ENCODE assay signal across 11 cellular contexts in the genomic region with DNA sequence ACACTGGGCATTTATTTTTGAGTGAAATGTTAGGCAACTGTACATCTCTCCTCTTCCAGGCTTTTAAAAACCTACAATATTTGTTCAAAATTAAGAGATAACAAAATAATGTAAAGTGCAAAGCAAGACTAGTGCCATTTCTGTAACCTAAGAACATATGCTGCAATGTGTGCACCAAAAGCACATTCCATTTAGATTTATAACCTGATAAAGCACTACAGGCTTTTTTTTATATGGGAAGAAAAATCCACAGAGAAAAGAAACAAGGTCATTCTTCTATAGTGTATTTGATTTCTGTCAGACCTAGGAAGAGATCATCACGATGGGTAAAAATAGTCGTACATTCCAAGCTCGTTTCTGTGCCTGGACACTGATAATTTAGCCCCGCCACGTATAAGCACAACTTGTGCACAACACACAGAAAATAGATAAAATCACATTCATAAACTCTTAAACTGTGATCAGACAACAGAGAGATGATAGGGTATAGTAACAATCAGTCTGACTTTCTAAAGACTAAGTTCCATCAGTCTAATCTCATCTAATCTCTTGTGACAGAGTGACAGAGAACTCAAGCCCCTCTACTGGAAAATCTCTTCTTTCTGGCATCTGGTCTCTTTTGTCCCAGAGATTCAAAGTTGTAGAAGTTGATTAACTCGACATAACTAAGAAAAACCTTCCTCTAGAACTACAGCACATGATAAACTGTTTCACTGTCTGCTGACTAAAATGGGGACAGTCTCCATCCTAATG. TPM values are rescaled to one million over a fixed set of nuclear protein-coding genes. Genes with fewer than 3 reads are reported as not detected.
A peak's percentile ranks its signal among the peaks of the same experiment; 100 is the strongest.
DNase-seq lines count a peak whose midpoint lies in the region; ATAC-seq and TF ChIP-seq lines count a peak whose summit lies in the region.
"Had no signal": no experiment of that assay in that cellular context is flagged by ENCODE, and none has a peak within 500 bp of the region (broad histone marks: within the 10 kb centered on the region; RNA-seq: fewer than 3 reads in every experiment).

No MANE protein-coding gene starts in this region.

- in situ Hi-C loops in mammary epithelial cell (cut with MboI; ENCODE audit: low sequenced_read_pairs in 2 of 2), result no loop called here

- peaks cover 68% of the 10 kb centered on the region for H3K4me1 Mint-ChIP-seq in mesothelial cell of epicardium
- H3K4me1 Mint-ChIP-seq: activated CD4-positive, alpha-beta T cell treated with anti-CD3 and anti-CD28 coated beads, Interleukin-2, amount 10 ng/mL, durations not matched to agents 24 days and 14 days had no signal

- no peak for TF ChIP-seq CTCF in right atrium auricular region (IDR thresholded peaks at IDR 0.05)
- no peak for TF ChIP-seq CTCF in mammary epithelial cell (conservative IDR thresholded peaks at IDR 0.05 in 1 of 2, IDR thresholded peaks at IDR 0.05 in 1 of 2; ENCODE audit: extremely low read depth in 1 of 2, insufficient read depth in 1 of 2, low read depth in 1 of 2, low read length in 2 of 2)
- no peak for TF ChIP-seq CTCF in mesothelial cell of epicardium (IDR thresholded peaks at IDR 0.05; ENCODE audit: unreplicated experiment)
- no peak for TF ChIP-seq CTCF in uterus (IDR thresholded peaks at IDR 0.05)

- H3K27me3 ChIP-seq in right atrium auricular region (no peaks in the 10 kb centered on the region), mammary epithelial cell (ENCODE audit: insufficient read depth, low read length) (no peaks in the 10 kb centered on the region), uterus (no peaks in the 10 kb centered on the region)

- H3K9me3 ChIP-seq in right atrium auricular region (no peaks in the 10 kb centered on the region), mammary epithelial cell (replicated peaks; ENCODE audit: insufficient read depth, low read length) (no peaks in the 10 kb centered on the region), uterus (no peaks in the 10 kb centered on the region)

- H3K4me3 ChIP-seq in right atrium auricular region (no peak overlapping the region), mammary epithelial cell (replicated peaks in 1 of 3; ENCODE audit: insufficient read depth in 1 of 3, low read depth in 2 of 3, low read length in 3 of 3) (no peak overlapping the region), uterus (no peak overlapping the region)

- no peaks in the 10 kb centered on the region for H3K9me3 Mint-ChIP-seq in mesothelial cell of epicardium
- H3K9me3 Mint-ChIP-seq: activated CD4-positive, alpha-beta T cell treated with anti-CD3 and anti-CD28 coated beads, Interleukin-2, amount 10 ng/mL, durations not matched to agents 24 days and 14 days had no signal

- H3K4me1 ChIP-seq in right atrium auricular region (peaks cover 0 to 55% of the 10 kb centered on the region in 2 donors), mammary epithelial cell (ENCODE audit: insufficient read depth, low read length) (peaks cover 70% of the 10 kb centered on the region), uterus (peaks cover 0 to 7% of the 10 kb centered on the region in 2 donors)

- no peak for ATAC-seq in Right ventricle myocardium inferior

- CTCF ChIA-PET in mammary epithelial cell (lab: Charles Lee; ENCODE audit: low non-redundant PET), result no interaction called here

- no TSS peak for BruUV-seq in mammary epithelial cell (replicated peaks; lab: Mats Ljungman, UMichigan)

- TF ChIP-seq POLR2A in uterus (IDR thresholded peaks at IDR 0.05), result no peak

- H3K36me3 Mint-ChIP-seq in mesothelial cell of epicardium, result peaks cover 31% of the 10 kb centered on the region

- H3K79me2 ChIP-seq in mammary epithelial cell (ENCODE audit: insufficient read depth, low read length), result peaks cover 45% of the 10 kb centered on the region
- H3K79me2 ChIP-seq: parathyroid adenoma had no signal

- peak overlapping the region; percentile 12 for H3K4me3 Mint-ChIP-seq in mesothelial cell of epicardium
- H3K4me3 Mint-ChIP-seq: activated CD4-positive, alpha-beta T cell treated with anti-CD3 and anti-CD28 coated beads, Interleukin-2, amount 10 ng/mL, durations not matched to agents 24 days and 14 days had no signal

- H3K27ac Mint-ChIP-seq in mesothelial cell of epicardium, result peak overlapping the region; percentile 81
- H3K27ac Mint-ChIP-seq: activated CD4-positive, alpha-beta T cell treated with anti-CD3 and anti-CD28 coated beads, Interleukin-2, amount 10 ng/mL, durations not matched to agents 24 days and 14 days had no signal

- intact Hi-C loops in Right ventricle myocardium inferior (cut with DNase I), result no loop called here
- intact Hi-C loops in mammary epithelial cell (cut with micrococcal nuclease), result no loop called here
- intact Hi-C loops in uterus (cut with DNase I; ENCODE audit: low total_unique reads), result no loop called here

- H3K36me3 ChIP-seq in right atrium auricular region (peaks cover 14% of the 10 kb centered on the region), mammary epithelial cell (ENCODE audit: insufficient read depth, low read length) (peaks cover 29% of the 10 kb centered on the region), uterus (no peaks in the 10 kb centered on the region)

- no peak overlapping the region for H2AFZ ChIP-seq in mammary epithelial cell (ENCODE audit: low read depth, low read length)

- peak overlapping the region; percentile 54 to 65 for H3K27ac ChIP-seq in right atrium auricular region
- peak overlapping the region; percentile 23 for H3K27ac ChIP-seq in mammary epithelial cell (ENCODE audit: insufficient read depth, low read depth, low read length)
- H3K27ac ChIP-seq in uterus, result peak overlapping the region; percentile 56 to 61
- H3K27ac ChIP-seq: parathyroid adenoma had no signal

- WGBS in mammary epithelial cell (ENCODE audit: low coverage, missing lambda C conversion rate), result 52% methylated on average over 6 of the region's 6 CpGs

- H3K9ac ChIP-seq in mammary epithelial cell (ENCODE audit: insufficient read depth, low read length), result no peak overlapping the region
- H3K9ac ChIP-seq: parathyroid adenoma had no signal

- H3K4me2 ChIP-seq in mammary epithelial cell (ENCODE audit: insufficient read depth, low read depth, low read length), result peak overlapping the region; percentile 60

- dilution Hi-C loops in mammary epithelial cell (cut with HindIII; ENCODE audit: low sequenced_read_pairs), result no loop called here

- DNase-seq in right atrium auricular region (ENCODE audit: low spot score) (no peak), Right ventricle myocardium inferior (ENCODE audit: missing footprints) (no peak), mammary epithelial cell (no peak), mesothelial cell of epicardium (ENCODE audit: low spot score in 2 of 2, unreplicated experiment in 2 of 2) (no peak), uterus (no peak), NCI-H187 (lab: John Stamatoyannopoulos, UW) (no peak), NCI-H1930 (lab: John Stamatoyannopoulos, UW) (no peak), AG20443 (ENCODE audit: low spot score) (no peak)
- DNase-seq: activated CD4-positive, alpha-beta T cell treated with anti-CD3 and anti-CD28 coated beads, Interleukin-2, amount 10 ng/mL, durations not matched to agents 24 days and 14 days; NCI-H345 had no signal

- H3K27me3 Mint-ChIP-seq in mesothelial cell of epicardium (ENCODE audit: low read depth), result no peaks in the 10 kb centered on the region

- no peaks in the 10 kb centered on the region for H4K20me1 ChIP-seq in mammary epithelial cell (ENCODE audit: insufficient read depth, low read length)

RNA-seq across cellular contexts. Expression of a gene that starts 6.7 kb away (rescaled TPM):
- total RNA-seq in right atrium auricular region (10 to 100 TPM; 52.2 to 60.7 TPM), Right ventricle myocardium inferior (83.2 TPM), mammary epithelial cell (100 to 1,000 TPM; 219 to 285 TPM), mesothelial cell of epicardium (556 to 593 TPM (median 584 TPM) in 3 replicates), uterus (100 to 1,000 TPM in 3 of 4 donors, 10 to 100 TPM in 1; 87.9 to 322 (median 200) TPM)
- polyA plus RNA-seq in mammary epithelial cell, result 76.2 TPM
- 447 TPM for polyA minus RNA-seq in mammary epithelial cell
- total RNA-seq: activated CD4-positive, alpha-beta T cell treated with anti-CD3 and anti-CD28 coated beads, Interleukin-2, amount 10 ng/mL, durations not matched to agents 24 days and 14 days had no signal
